15 cellular contexts compared by ENCODE assay signal in genomic region chr2:241947401-241947800, GRCh38.
DNase-seq lines count a peak whose midpoint lies in the region; ATAC-seq and TF ChIP-seq lines count a peak whose summit lies in the region.
"Had no signal": no experiment of that assay in that cellular context is flagged by ENCODE, and none has a peak within 500 bp of the region (broad histone marks: within the 10 kb centered on the region; RNA-seq: fewer than 3 reads in every experiment).

No MANE protein-coding gene starts in this region.

- POLR2A ChIA-PET in Caco-2 (lab: Charles Lee): no interaction called here

- TF ChIP-seq CTCF in Caco-2 (IDR thresholded peaks at IDR 0.05; ENCODE audit: insufficient read depth in 1 of 2, low read depth in 1 of 2, low read length in 1 of 2, severe bottlenecking in 1 of 2, unreplicated experiment in 1 of 2) (no peak), hepatocyte (IDR thresholded peaks at IDR 0.05; ENCODE audit: poor library complexity) (no peak), sigmoid colon (IDR thresholded peaks at IDR 0.05) (no peak)

- H3K36me3 ChIP-seq in Caco-2 (ENCODE audit: control insufficient read depth, insufficient read depth, low read length) (no peaks in the 10 kb centered on the region), hepatocyte (replicated peaks; ENCODE audit: insufficient read depth, low read depth) (no peaks in the 10 kb centered on the region), sigmoid colon (no peaks in the 10 kb centered on the region)

- no peaks in the 10 kb centered on the region for H3K79me2 ChIP-seq in hepatocyte

- H3K4me1 Mint-ChIP-seq in Caco-2 (ENCODE audit: low read depth, unreplicated experiment): no peaks in the 10 kb centered on the region

- H3K27ac Mint-ChIP-seq in Caco-2 (ENCODE audit: unreplicated experiment): no peak overlapping the region
- H3K27ac Mint-ChIP-seq: CD14-positive monocyte; CD8-positive, alpha-beta T cell had no signal

- H3K27me3 ChIP-seq in Caco-2 (replicated peaks; ENCODE audit: control insufficient read depth, insufficient read depth, low read length) (no peaks in the 10 kb centered on the region), hepatocyte (no peaks in the 10 kb centered on the region), sigmoid colon (peaks cover 0 to 26% (median 0%) of the 10 kb centered on the region in 3 donors)

- no peaks in the 10 kb centered on the region for H3K9me3 Mint-ChIP-seq in Caco-2 (ENCODE audit: unreplicated experiment)
- H3K9me3 Mint-ChIP-seq: CD8-positive, alpha-beta T cell had no signal

- H3K4me3 Mint-ChIP-seq in Caco-2 (ENCODE audit: unreplicated experiment): peak overlapping the region; percentile 71
- H3K4me3 Mint-ChIP-seq: CD14-positive monocyte; CD8-positive, alpha-beta T cell had no signal

- H3K9me3 ChIP-seq in Caco-2 (no peaks in the 10 kb centered on the region), hepatocyte (ENCODE audit: low read depth) (no peaks in the 10 kb centered on the region), sigmoid colon (no peaks in the 10 kb centered on the region)

- no peak for TF ChIP-seq POLR2A in sigmoid colon (IDR thresholded peaks at IDR 0.05)

- ATAC-seq in HG03469 (IDR thresholded peaks at IDR 0.05; ENCODE audit: unreplicated experiment): no peak
- ATAC-seq: CD8-positive, alpha-beta T cell had no signal

- H3K27ac ChIP-seq in hepatocyte (no peak overlapping the region), sigmoid colon (no peak overlapping the region)
- H3K27ac ChIP-seq: 22Rv1, GM23248 had no signal

- WGBS in hepatocyte (ENCODE audit: low lambda C conversion rate, missing lambda C conversion rate): 85% methylated on average over 21 of the region's 21 CpGs
- WGBS in sigmoid colon, 2 donors: 80 to 86% methylated on average over 21 of the region's 21 CpGs

- peak overlapping the region; percentile 37 for H3K4me2 ChIP-seq in hepatocyte

- CTCF ChIA-PET in Caco-2 (lab: Charles Lee): interaction anchor here (1.4 kb wide), 1 partner anchor 14 kb away, joined by 5 read pairs; no protein-coding TSS in a partner anchor

- no peak overlapping the region for H2AFZ ChIP-seq in hepatocyte
- H2AFZ ChIP-seq: GM23248 had no signal

- intact Hi-C loops in Caco-2 (cut with micrococcal nuclease; ENCODE audit: unreplicated experiment) (no loop called here), sigmoid colon (cut with DNase I) (no loop called here)

- no TSS peak for BruUV-seq in Caco-2 (replicated peaks; lab: Mats Ljungman, UMichigan)

- no peaks in the 10 kb centered on the region for H3K36me3 Mint-ChIP-seq in Caco-2 (ENCODE audit: insufficient read depth, unreplicated experiment)
- H3K36me3 Mint-ChIP-seq: CD14-positive monocyte; CD8-positive, alpha-beta T cell had no signal

- peak; percentile 0 for DNase-seq in NCI-H2171 treated with DMSO at 0.1 percent for 48 hours (lab: John Stamatoyannopoulos, UW)
- DNase-seq in NCI-H2171 (lab: John Stamatoyannopoulos, UW): no peak
- peak; percentile 29 to 43 for DNase-seq in Caco-2
- DNase-seq in hepatocyte (ENCODE audit: low spot score): no peak
- DNase-seq in sigmoid colon: peak; percentile 54
- DNase-seq in activated CD4-positive, alpha-beta T cell treated with anti-CD3 and anti-CD28 coated beads for 4 hours: no peak
- no peak for DNase-seq in NCI-H1417 treated with DMSO at 0.1 percent for 48 hours (lab: John Stamatoyannopoulos, UW)
- DNase-seq: CD8-positive, alpha-beta T cell; DMS53; GM23248; IMR-90; KG1 had no signal

- H3K4me3 ChIP-seq in Caco-2 (ENCODE audit: low read depth, low read length): peak overlapping the region; percentile 36
- H3K4me3 ChIP-seq in hepatocyte: no peak overlapping the region
- no peak overlapping the region for H3K4me3 ChIP-seq in sigmoid colon
- H3K4me3 ChIP-seq: GM23248 had no signal

- TF ChIP-seq EP300 in sigmoid colon (IDR thresholded peaks at IDR 0.05): no peak

- H3K27me3 Mint-ChIP-seq in Caco-2 (ENCODE audit: insufficient read depth, unreplicated experiment): peaks cover 6% of the 10 kb centered on the region

- H3K4me1 ChIP-seq in Caco-2 (peaks cover 8% of the 10 kb centered on the region; the same call in 1 of the 2 replicates), hepatocyte (ENCODE audit: insufficient read depth) (peaks cover 3% of the 10 kb centered on the region), sigmoid colon (peaks cover 0 to 9% (median 4%) of the 10 kb centered on the region in 4 donors)

- H4K20me1 ChIP-seq in hepatocyte (ENCODE audit: insufficient read depth, poor library complexity, severe bottlenecking): no peaks in the 10 kb centered on the region

- no peaks in the 10 kb centered on the region for H3K9me2 ChIP-seq in hepatocyte (replicated peaks; ENCODE audit: insufficient read depth)

Comparison
In these comparisons a context has a peak if more than half of its experiments do, and no peak if none do; other contexts are left out.
1. DNase-seq: peak in NCI-H2171 treated with DMSO at 0.1 percent for 48 hours (single experiment), Caco-2 (2 of 2) and sigmoid colon (single experiment); none in NCI-H2171 (single experiment), hepatocyte (single experiment), activated CD4-positive, alpha-beta T cell treated with anti-CD3 and anti-CD28 coated beads for 4 hours (0 of 2) and NCI-H1417 treated with DMSO at 0.1 percent for 48 hours (single experiment).